20 cellular contexts compared by ENCODE assay signal in genomic region chr1:193727850-193728249, GRCh38.
"Had no signal": no experiment of that assay in that cellular context is flagged by ENCODE, and none has a peak within 500 bp of the region (broad histone marks: within the 10 kb centered on the region; RNA-seq: fewer than 3 reads in every experiment).

No MANE protein-coding gene starts in this region.

- H3K27ac Mint-ChIP-seq: naive thymus-derived CD8-positive, alpha-beta T cell; stimulated activated memory B cell treated with anti-CD40 and anti-IgM and Interleukin-4, amounts not matched to agents 10 μg/mL and 1 μg/mL and 100 μg/mL, for 72 hours; stimulated activated naive CD8-positive, alpha-beta T cell treated with anti-CD3 and anti-CD28 coated beads, Interleukin-15, Interleukin-2, amounts not matched to agents 100 ng/mL and 50 ng/mL, for 24 hours had no signal

- DNase-seq: effector CD4-positive, alpha-beta T cell; foreskin melanocyte; heart left ventricle; hippocampal formation; kidney glomerular epithelial cell; mammary epithelial cell; mucosa of descending colon; naive thymus-derived CD8-positive, alpha-beta T cell; posterior cingulate gyrus; spleen; stimulated activated CD4-positive, alpha-beta T cell treated with anti-CD3 and anti-CD28 coated beads, Interleukin-15, amount 100 ng/mL, for 24 hours; stimulated activated CD4-positive, alpha-beta T cell treated with anti-CD3 and anti-CD28 coated beads, Interleukin-1b, Interleukin-23, amount 100 ng/mL, for 48 hours; stimulated activated CD4-positive, alpha-beta T cell treated with anti-CD3 and anti-CD28 coated beads, Interleukin-4, amount 100 ng/mL, for 24 hours; tibial artery; upper lobe of left lung; uterus had no signal

- FAIRE-seq: islet of Langerhans had no signal

- H3K9me3 ChIP-seq: mucosa of descending colon, spleen, tibial artery, upper lobe of left lung, uterus had no signal

- H3K4me3 ChIP-seq: heart left ventricle, mucosa of descending colon, spleen, tibial artery, upper lobe of left lung, uterus had no signal

- H3K27me3 Mint-ChIP-seq: naive thymus-derived CD8-positive, alpha-beta T cell; stimulated activated memory B cell treated with anti-CD40 and anti-IgM and Interleukin-4, amounts not matched to agents 10 μg/mL and 1 μg/mL and 100 μg/mL, for 72 hours; stimulated activated naive CD8-positive, alpha-beta T cell treated with anti-CD3 and anti-CD28 coated beads, Interleukin-15, Interleukin-2, amounts not matched to agents 100 ng/mL and 50 ng/mL, for 24 hours had no signal

- H3K4me3 Mint-ChIP-seq: naive thymus-derived CD8-positive, alpha-beta T cell; neural crest cell; stimulated activated memory B cell treated with anti-CD40 and anti-IgM and Interleukin-4, amounts not matched to agents 10 μg/mL and 1 μg/mL and 100 μg/mL, for 72 hours; stimulated activated naive CD8-positive, alpha-beta T cell treated with anti-CD3 and anti-CD28 coated beads, Interleukin-15, Interleukin-2, amounts not matched to agents 100 ng/mL and 50 ng/mL, for 24 hours had no signal

- H3K4me1 Mint-ChIP-seq: naive thymus-derived CD8-positive, alpha-beta T cell; neural crest cell; stimulated activated memory B cell treated with anti-CD40 and anti-IgM and Interleukin-4, amounts not matched to agents 10 μg/mL and 1 μg/mL and 100 μg/mL, for 72 hours had no signal

- H3K27me3 ChIP-seq: heart left ventricle, spleen, tibial artery, upper lobe of left lung, uterus had no signal

- H3K27ac ChIP-seq: heart left ventricle, spleen, tibial artery, upper lobe of left lung, uterus had no signal

- H3K9me3 Mint-ChIP-seq: neural crest cell; stimulated activated memory B cell treated with anti-CD40 and anti-IgM and Interleukin-4, amounts not matched to agents 10 μg/mL and 1 μg/mL and 100 μg/mL, for 72 hours; stimulated activated naive CD8-positive, alpha-beta T cell treated with anti-CD3 and anti-CD28 coated beads, Interleukin-15, Interleukin-2, amounts not matched to agents 100 ng/mL and 50 ng/mL, for 24 hours had no signal

- H3K4me1 ChIP-seq: heart left ventricle, spleen, tibial artery, upper lobe of left lung, uterus had no signal

- H3K36me3 Mint-ChIP-seq: naive thymus-derived CD8-positive, alpha-beta T cell; stimulated activated memory B cell treated with anti-CD40 and anti-IgM and Interleukin-4, amounts not matched to agents 10 μg/mL and 1 μg/mL and 100 μg/mL, for 72 hours had no signal

- H3K36me3 ChIP-seq: heart left ventricle, spleen, tibial artery, upper lobe of left lung, uterus had no signal
